ENCODE assay signal across 1 cellular context in the genomic region with DNA sequence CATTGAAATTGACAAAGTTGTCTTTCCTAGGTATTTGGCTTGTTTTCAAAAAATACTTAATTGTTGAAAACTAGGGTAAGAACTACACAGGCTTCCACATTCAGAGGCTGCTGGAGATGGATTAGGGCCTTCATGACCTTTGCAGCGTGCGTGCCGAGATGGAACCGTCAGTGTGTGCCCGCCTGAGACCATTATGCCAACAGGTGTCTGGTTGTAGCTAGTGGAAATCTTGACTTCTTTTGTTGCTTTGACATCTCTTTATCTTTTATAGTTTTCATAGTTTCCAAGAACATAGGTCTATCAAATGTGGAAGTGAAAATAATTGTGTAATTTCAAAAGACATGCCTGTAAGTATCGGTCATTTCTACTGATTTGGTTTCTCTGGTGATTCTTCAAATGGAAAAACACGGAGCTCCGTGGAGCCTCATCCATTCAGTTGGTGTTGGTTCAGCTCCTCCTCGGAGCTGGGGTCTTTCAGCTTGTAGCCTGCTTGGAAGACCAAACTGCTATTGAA.
A peak's percentile ranks its signal among the peaks of the same experiment; 100 is the strongest.
TF ChIP-seq lines count a peak whose summit lies in the region.

No MANE protein-coding gene starts in this region.

TF ChIP-seq in GM12891, 5 proteins besides CTCF, POLR2A, EP300 and RAD21 (continued from another document):
- TF ChIP-seq PAX5 (IDR thresholded peaks at IDR 0.05; ENCODE audit: insufficient read depth, low read length, severe bottlenecking), result no peak
- peak; percentile 75 for TF ChIP-seq SPI1 (IDR thresholded peaks at IDR 0.05; ENCODE audit: low read depth, low read length)
TF ChIP-seq in GM12891: peak in this region for 1.
